In the genomic region with DNA sequence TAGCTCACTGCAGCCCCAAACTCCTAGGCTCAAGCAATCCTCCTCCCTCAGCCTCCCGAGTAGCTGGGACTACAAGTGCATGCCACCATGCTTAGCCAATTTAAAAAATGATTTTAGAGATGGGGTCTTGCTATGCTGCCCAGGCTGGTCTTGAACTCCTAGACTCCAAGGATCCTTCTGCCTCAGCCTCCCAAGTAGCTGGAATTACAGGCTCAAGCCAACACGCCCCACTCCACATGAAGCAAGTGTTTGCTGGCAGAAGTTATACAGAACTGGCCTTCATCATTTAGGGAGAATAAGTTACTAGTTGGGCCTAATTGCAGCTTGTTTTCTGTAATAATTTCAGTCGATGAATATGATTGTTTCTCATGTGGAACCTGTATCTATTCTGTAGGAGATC, we compare ENCODE assay signal across 27 cellular contexts.
"Had no signal": no experiment of that assay in that cellular context is flagged by ENCODE, and none has a peak within 500 bp of the region (broad histone marks: within the 10 kb centered on the region; RNA-seq: fewer than 3 reads in every experiment).

No MANE protein-coding gene starts in this region.

- H3K27me3 ChIP-seq: colonic mucosa, dorsolateral prefrontal cortex, foreskin keratinocyte, gastrocnemius medialis, gastroesophageal sphincter, heart left ventricle had no signal

- H3K36me3 ChIP-seq: colonic mucosa, esophagus squamous epithelium, gastrocnemius medialis, gastroesophageal sphincter, heart left ventricle, heart right ventricle had no signal

- H3K27me3 Mint-ChIP-seq: dendritic cell treated with granulocyte-macrophage colony-stimulating factor and Interleukin-4, amounts not matched to agents 40 ng/mL and 50 ng/mL, for 4 days; effector memory CD8-positive, alpha-beta T cell had no signal

- H3K27ac ChIP-seq: colonic mucosa, coronary artery, dorsolateral prefrontal cortex, epithelial cell of prostate, esophagus squamous epithelium, foreskin keratinocyte, gastrocnemius medialis, gastroesophageal sphincter, heart left ventricle, heart right ventricle had no signal

- H3K4me1 ChIP-seq: colonic mucosa, esophagus squamous epithelium, foreskin keratinocyte, gastrocnemius medialis, gastroesophageal sphincter, heart left ventricle, heart right ventricle had no signal

- DNase-seq: colonic mucosa; cortex of kidney; dermis blood vessel endothelial cell; dorsolateral prefrontal cortex; effector CD4-positive, alpha-beta T cell; effector CD8-positive, alpha-beta T cell; effector memory CD4-positive, alpha-beta T cell; effector memory CD8-positive, alpha-beta T cell; erythroblast; esophagus squamous epithelium; foreskin fibroblast; foreskin keratinocyte; foreskin melanocyte; gastrocnemius medialis; head of caudate nucleus; heart left ventricle; heart right ventricle had no signal

- H3K4me1 Mint-ChIP-seq: endodermal cell had no signal

- H3K9me3 ChIP-seq: colonic mucosa, esophagus squamous epithelium, gastrocnemius medialis, gastroesophageal sphincter, heart left ventricle, heart right ventricle had no signal

- H3K9me3 Mint-ChIP-seq: dendritic cell treated with granulocyte-macrophage colony-stimulating factor and Interleukin-4, amounts not matched to agents 40 ng/mL and 50 ng/mL, for 4 days; endodermal cell had no signal

- H3K27ac Mint-ChIP-seq: dendritic cell treated with granulocyte-macrophage colony-stimulating factor and Interleukin-4, amounts not matched to agents 40 ng/mL and 50 ng/mL, for 4 days; effector memory CD8-positive, alpha-beta T cell; endodermal cell had no signal

- FAIRE-seq: colon, endometrium, endothelial cell of umbilical vein, frontal cortex had no signal

- H3K4me3 Mint-ChIP-seq: dendritic cell treated with granulocyte-macrophage colony-stimulating factor and Interleukin-4, amounts not matched to agents 40 ng/mL and 50 ng/mL, for 4 days; effector memory CD8-positive, alpha-beta T cell; endodermal cell had no signal

- H3K4me3 ChIP-seq: colonic mucosa, coronary artery, dorsolateral prefrontal cortex, esophagus squamous epithelium, gastrocnemius medialis, gastroesophageal sphincter, heart left ventricle, heart right ventricle had no signal

- ATAC-seq: effector memory CD8-positive, alpha-beta T cell; esophagus mucosa; foreskin keratinocyte; gastrocnemius medialis; gastroesophageal sphincter; heart left ventricle; heart right ventricle had no signal
